Comparison of ENCODE assay signal across 16 cellular contexts in genomic region chr11:7927635-7928034, GRCh38. TPM values are rescaled to one million over a fixed set of nuclear protein-coding genes. Genes with fewer than 3 reads are reported as not detected.
DNase-seq lines count a peak whose midpoint lies in the region; ATAC-seq, FAIRE-seq and TF ChIP-seq lines count a peak whose summit lies in the region.
"Had no signal": no experiment of that assay in that cellular context is flagged by ENCODE, and none has a peak within 500 bp of the region (broad histone marks: within the 10 kb centered on the region; RNA-seq: fewer than 3 reads in every experiment).

No MANE protein-coding gene starts in this region.

- no peak overlapping the region for H3K4me2 ChIP-seq in K562 (ENCODE audit: insufficient read depth, low read length)

- H3K27me3 ChIP-seq in K562 (ENCODE audit: control insufficient read depth in 2 of 2, insufficient read depth in 2 of 2, low read length in 2 of 2): no peaks in the 10 kb centered on the region
- H3K27me3 ChIP-seq: gastrocnemius medialis had no signal

- POLR2A ChIA-PET in K562 (lab: Yijun Ruan, JAX): no interaction called here

- H3K9me3 ChIP-seq in K562 (replicated peaks; ENCODE audit: control insufficient read depth, insufficient read depth, low read depth, low read length): no peaks in the 10 kb centered on the region
- H3K9me3 ChIP-seq: gastrocnemius medialis, suprapubic skin had no signal

- no peaks in the 10 kb centered on the region for H4K20me1 ChIP-seq in K562 (replicated peaks; ENCODE audit: control insufficient read depth, insufficient read depth, low read length)

- no peaks in the 10 kb centered on the region for H3K36me3 ChIP-seq in K562 (ENCODE audit: control insufficient read depth, insufficient read depth, low read length)
- H3K36me3 ChIP-seq: gastrocnemius medialis, left ventricle myocardium inferior, suprapubic skin had no signal

- DNase-seq in AG09309 (ENCODE audit: low read depth) (peak; percentile 16), HS-5 (ENCODE audit: low read depth) (peak; percentile 34), K562 (ENCODE audit: extremely low read depth in 1 of 4, low spot score in 3 of 4) (no peak), HK-2 (ENCODE audit: unreplicated experiment) (no peak), NCI-H446 (lab: John Stamatoyannopoulos, UW) (no peak)
- DNase-seq: activated CD4-positive, alpha-beta T cell treated with anti-CD3 and anti-CD28 coated beads for 48 hours; Calu3; gastrocnemius medialis; left ventricle myocardium inferior; NCI-H446 treated with DMSO at 0.1 percent for 48 hours; OCI-M1; stimulated activated CD4-positive, alpha-beta T cell treated with anti-CD3 and anti-CD28 coated beads, Interleukin-2, amount 100 ng/mL, for 24 hours had no signal

- no peak for TF ChIP-seq POLR2A in K562 (conservative IDR thresholded peaks at IDR 0.05)

- BruUV-seq in K562 (replicated peaks; lab: Mats Ljungman, UMichigan): no TSS peak

- ATAC-seq in K562 (no peak), HG03025 (IDR thresholded peaks at IDR 0.05; ENCODE audit: low FRiP score, unreplicated experiment) (no peak)
- ATAC-seq: gastrocnemius medialis, sciatic nerve had no signal

- no peak for TF ChIP-seq EP300 in K562 (IDR thresholded peaks at IDR 0.05; ENCODE audit: low read length)

- WGBS in K562 (ENCODE audit: insufficient coverage, low coverage, missing lambda C conversion rate): 0% methylated on average over 6 of the region's 6 CpGs

- intact Hi-C loops in K562 (cut with micrococcal nuclease): no loop called here

- in situ Hi-C loops in K562 (cut with MboI): no loop called here

- no peak for TF ChIP-seq RAD21 in K562 (CRISPR knock-in tag; conservative IDR thresholded peaks at IDR 0.05 in 1 of 2, IDR thresholded peaks at IDR 0.05 in 1 of 2)

- CTCF ChIA-PET in K562 (lab: Yijun Ruan, JAX; ENCODE audit: low intra/inter-chr PET ratio): no interaction called here

- TF ChIP-seq CTCF in AG09309 (IDR thresholded peaks at IDR 0.05; ENCODE audit: control insufficient read depth, insufficient read depth, low read depth, low read length, missing control alignments): no peak
- no peak for TF ChIP-seq CTCF in K562 (IDR thresholded peaks at IDR 0.05 in 2 of 3, conservative IDR thresholded peaks at IDR 0.05 in 1 of 3; ENCODE audit: insufficient read depth in 2 of 3, low read depth in 1 of 3, low read length in 3 of 3)

- no peaks in the 10 kb centered on the region for H3K9me1 ChIP-seq in K562 (ENCODE audit: control insufficient read depth, insufficient read depth, low read length)

- H3K79me2 ChIP-seq in K562 (ENCODE audit: control insufficient read depth, insufficient read depth, low read length): no peaks in the 10 kb centered on the region

- H3K4me3 ChIP-seq in AG09309 (ENCODE audit: control insufficient read depth, low read depth, low read length) (no peak overlapping the region), K562 (no peak overlapping the region)
- H3K4me3 ChIP-seq: gastrocnemius medialis, left ventricle myocardium inferior, suprapubic skin had no signal

- no peak overlapping the region for H3K9ac ChIP-seq in K562 (ENCODE audit: insufficient read depth in 1 of 2, low read depth in 2 of 2, low read length in 2 of 2)

- H2AFZ ChIP-seq in K562 (ENCODE audit: low read depth, low read length): no peak overlapping the region

- FAIRE-seq in K562 (lab: Jason Lieb, UNC): no peak

- no peaks in the 10 kb centered on the region for H3K4me1 ChIP-seq in K562 (replicated peaks in 1 of 2; ENCODE audit: control insufficient read depth in 2 of 2, insufficient read depth in 2 of 2, low read length in 2 of 2)
- H3K4me1 ChIP-seq: gastrocnemius medialis, left ventricle myocardium inferior, suprapubic skin had no signal

- no peak overlapping the region for H3K27ac ChIP-seq in K562 (ENCODE audit: extremely low read depth, low read depth, low read length)
- H3K27ac ChIP-seq: gastrocnemius medialis, left ventricle myocardium inferior, suprapubic skin had no signal

RNA-seq across cellular contexts. Expression of gene OR10A6, which starts 3.4 kb away (rescaled TPM):
- not detected in 2 replicates for total RNA-seq in K562 (2011; cell fraction: chromatin; rRNA removed; ENCODE audit: low replicate concordance)
- total RNA-seq in K562 (2011; cell fraction: nucleolus; rRNA removed): not detected in 2 replicates
- total RNA-seq in K562 (2011; cell fraction: nucleoplasm; rRNA removed): not detected in 2 replicates
- total RNA-seq in K562 (2014; rRNA removed) (not detected in 2 replicates), K562 (2014; rRNA removed; fragmentation: Illumina TruSeq; extraction: Trizol) (not detected in 2 replicates), K562 (2015; rRNA removed; fragmentation: Illumina TruSeq; extraction: Trizol) (not detected in 2 replicates), K562 (2021) (not detected in 2 replicates)
- polyA plus RNA-seq in K562 (2011; rRNA removed) (not detected in 2 replicates), K562 (2014; fragmentation: Illumina TruSeq; extraction: Trizol) (not detected in 2 replicates), K562 (2014; fragmentation: Nextera tagmentation; extraction: Ambion mirVana) (not detected), K562 (2014; rRNA removed) (not detected in 2 replicates)
- polyA plus RNA-seq in K562 (2011; cell fraction: cytosol; rRNA removed): not detected in 2 replicates
- not detected in 2 replicates for polyA plus RNA-seq in K562 (2011; cell fraction: nucleus; rRNA removed)
- not detected in 2 replicates for polyA plus RNA-seq in K562 (2012)
- not detected in 2 replicates for polyA minus RNA-seq in K562 (2011; rRNA and poly(A)+ RNA removed)
- polyA minus RNA-seq in K562 (2011; cell fraction: cytosol; rRNA and poly(A)+ RNA removed): not detected in 2 replicates
- not detected in 2 replicates for polyA minus RNA-seq in K562 (2011; cell fraction: nucleus; rRNA and poly(A)+ RNA removed)
- total RNA-seq: Calu3, gastrocnemius medialis, left ventricle myocardium inferior, omental fat pad, sciatic nerve had no signal

RNA-seq across cellular contexts. Expression of gene OR10A3, which starts 13.9 kb away (rescaled TPM):
- not detected in 2 replicates for total RNA-seq in K562 (2011; cell fraction: chromatin; rRNA removed; ENCODE audit: low replicate concordance)
- total RNA-seq in K562 (2011; cell fraction: nucleolus; rRNA removed): not detected in 2 replicates
- total RNA-seq in K562 (2011; cell fraction: nucleoplasm; rRNA removed): not detected in 2 replicates
- total RNA-seq in K562 (2014; rRNA removed): not detected in 2 replicates
- not detected in 2 replicates for total RNA-seq in K562 (2014; rRNA removed; fragmentation: Illumina TruSeq; extraction: Trizol)
- total RNA-seq in K562 (2015; rRNA removed; fragmentation: Illumina TruSeq; extraction: Trizol): not detected in 2 replicates
- total RNA-seq in K562 (2021): not detected in 2 replicates
- polyA plus RNA-seq in K562 (2011; rRNA removed): not detected in 2 replicates
- not detected in 2 replicates for polyA plus RNA-seq in K562 (2011; cell fraction: cytosol; rRNA removed)
- not detected in 2 replicates for polyA plus RNA-seq in K562 (2011; cell fraction: nucleus; rRNA removed)
- polyA plus RNA-seq in K562 (2012): not detected in 2 replicates
- not detected in 2 replicates for polyA plus RNA-seq in K562 (2014; fragmentation: Illumina TruSeq; extraction: Trizol)
- not detected for polyA plus RNA-seq in K562 (2014; fragmentation: Nextera tagmentation; extraction: Ambion mirVana)
- not detected in 2 replicates for polyA plus RNA-seq in K562 (2014; rRNA removed)
- not detected in 2 replicates for polyA minus RNA-seq in K562 (2011; rRNA and poly(A)+ RNA removed)
- not detected in 2 replicates for polyA minus RNA-seq in K562 (2011; cell fraction: cytosol; rRNA and poly(A)+ RNA removed)
- polyA minus RNA-seq in K562 (2011; cell fraction: nucleus; rRNA and poly(A)+ RNA removed): not detected in 2 replicates
- total RNA-seq: Calu3, gastrocnemius medialis, left ventricle myocardium inferior, omental fat pad, sciatic nerve, suprapubic skin had no signal

RNA-seq across cellular contexts. Expression of gene NLRP10, which starts 37.6 kb away (rescaled TPM):
- not detected in 2 replicates for total RNA-seq in K562 (2011; cell fraction: chromatin; rRNA removed; ENCODE audit: low replicate concordance)
- not detected in 2 replicates for total RNA-seq in K562 (2011; cell fraction: nucleolus; rRNA removed)
- total RNA-seq in K562 (2011; cell fraction: nucleoplasm; rRNA removed): not detected in 2 replicates
- 0.14 TPM in 1 of 2 replicates, not detected in the other for total RNA-seq in K562 (2014; rRNA removed)
- 0.04 TPM in 1 of 2 replicates, not detected in the other for total RNA-seq in K562 (2014; rRNA removed; fragmentation: Illumina TruSeq; extraction: Trizol)
- total RNA-seq in K562 (2015; rRNA removed; fragmentation: Illumina TruSeq; extraction: Trizol): not detected in 2 replicates
- total RNA-seq in K562 (2021): 0.09 TPM in 1 of 2 replicates, not detected in the other
- not detected in 2 replicates for polyA plus RNA-seq in K562 (2011; rRNA removed)
- not detected in 2 replicates for polyA plus RNA-seq in K562 (2011; cell fraction: cytosol; rRNA removed)
- not detected in 2 replicates for polyA plus RNA-seq in K562 (2011; cell fraction: nucleus; rRNA removed)
- polyA plus RNA-seq in K562 (2012): 0.03 and 0.04 TPM in 2 replicates
- not detected in 2 replicates for polyA plus RNA-seq in K562 (2014; fragmentation: Illumina TruSeq; extraction: Trizol)
- not detected for polyA plus RNA-seq in K562 (2014; fragmentation: Nextera tagmentation; extraction: Ambion mirVana)
- not detected in 2 replicates for polyA plus RNA-seq in K562 (2014; rRNA removed)
- polyA minus RNA-seq in K562 (2011; rRNA and poly(A)+ RNA removed): not detected in 2 replicates
- not detected in 2 replicates for polyA minus RNA-seq in K562 (2011; cell fraction: cytosol; rRNA and poly(A)+ RNA removed)
- not detected in 2 replicates for polyA minus RNA-seq in K562 (2011; cell fraction: nucleus; rRNA and poly(A)+ RNA removed)
- total RNA-seq: Calu3, gastrocnemius medialis, left ventricle myocardium inferior, omental fat pad, sciatic nerve had no signal

RNA-seq across cellular contexts. Expression of gene EIF3F, which starts 59.5 kb away (rescaled TPM):
- 69.6 and 84.0 TPM in 2 replicates for total RNA-seq in K562 (2011; cell fraction: chromatin; rRNA removed; ENCODE audit: low replicate concordance)
- total RNA-seq in K562 (2011; cell fraction: nucleolus; rRNA removed): 51.2 and 55.0 TPM in 2 replicates
- total RNA-seq in K562 (2011; cell fraction: nucleoplasm; rRNA removed): 90.5 and 144 TPM in 2 replicates
- total RNA-seq in K562 (2014; rRNA removed) (189 and 258 TPM in 2 replicates), K562 (2014; rRNA removed; fragmentation: Illumina TruSeq; extraction: Trizol) (168 and 174 TPM in 2 replicates), K562 (2015; rRNA removed; fragmentation: Illumina TruSeq; extraction: Trizol) (135 and 137 TPM in 2 replicates), K562 (2021) (254 and 259 TPM in 2 replicates)
- polyA plus RNA-seq in K562 (2011; rRNA removed) (68.6 and 86.1 TPM in 2 replicates), K562 (2014; fragmentation: Illumina TruSeq; extraction: Trizol) (232 and 237 TPM in 2 replicates), K562 (2014; fragmentation: Nextera tagmentation; extraction: Ambion mirVana) (10 to 100 TPM; 50.1 to 59.7 TPM), K562 (2014; rRNA removed) (92.3 and 114 TPM in 2 replicates)
- polyA plus RNA-seq in K562 (2011; cell fraction: cytosol; rRNA removed): 138 and 276 TPM in 2 replicates
- 112 and 136 TPM in 2 replicates for polyA plus RNA-seq in K562 (2011; cell fraction: nucleus; rRNA removed)
- 209 and 427 TPM in 2 replicates for polyA plus RNA-seq in K562 (2012)
- 109 and 158 TPM in 2 replicates for polyA minus RNA-seq in K562 (2011; rRNA and poly(A)+ RNA removed)
- 133 and 178 TPM in 2 replicates for polyA minus RNA-seq in K562 (2011; cell fraction: cytosol; rRNA and poly(A)+ RNA removed)
- 35.4 and 57.6 TPM in 2 replicates for polyA minus RNA-seq in K562 (2011; cell fraction: nucleus; rRNA and poly(A)+ RNA removed)

Comparison
In these comparisons a context has a peak if more than half of its experiments do, and no peak if none do; other contexts are left out.
1. DNase-seq: peak in AG09309 (single experiment) and HS-5 (single experiment); none in K562 (0 of 4), HK-2 (single experiment) and NCI-H446 (0 of 2).